8 cellular contexts compared by ENCODE assay signal in the genomic region with DNA sequence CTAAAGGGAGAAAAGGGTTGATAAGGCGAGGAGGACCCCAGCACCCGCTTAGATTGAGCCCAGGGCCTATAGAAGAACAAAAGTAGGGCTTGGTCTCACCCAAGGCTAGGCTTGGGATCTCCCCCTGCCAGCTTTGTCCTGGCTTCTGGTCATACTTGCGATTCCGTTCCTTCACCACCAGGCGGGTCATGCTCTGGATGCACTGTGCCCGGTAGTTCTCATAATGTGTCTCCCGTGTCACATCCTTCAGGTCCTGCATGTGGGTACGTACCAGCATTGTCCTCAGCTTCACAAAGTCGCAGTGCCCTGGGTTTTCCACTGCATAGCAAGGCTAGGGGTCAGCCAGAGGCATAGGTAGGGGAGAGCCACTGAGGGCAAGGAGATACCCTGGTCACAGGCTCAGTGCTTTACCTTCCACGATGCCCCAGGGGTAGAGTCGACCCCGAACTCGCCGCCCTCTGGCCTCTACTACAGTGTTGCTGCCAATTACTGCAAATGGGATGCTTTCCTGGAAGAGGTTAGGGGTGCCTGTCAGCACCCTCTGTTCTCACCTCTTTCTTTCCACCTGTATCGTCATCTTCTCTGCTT. TPM values are rescaled to one million over a fixed set of nuclear protein-coding genes. Genes with fewer than 3 reads are reported as not detected.
DNase-seq lines count a peak whose midpoint lies in the region; ATAC-seq and TF ChIP-seq lines count a peak whose summit lies in the region.

No MANE protein-coding gene starts in this region.

- H3K36me3 ChIP-seq in brain microvascular endothelial cell (replicated peaks) (no peaks in the 10 kb centered on the region), parathyroid adenoma (ENCODE audit: control insufficient read depth, insufficient read depth, low read length) (no peaks in the 10 kb centered on the region)

- no peak overlapping the region for H2AFZ ChIP-seq in parathyroid adenoma

- no peak overlapping the region for H3K27ac ChIP-seq in brain microvascular endothelial cell
- H3K27ac ChIP-seq in parathyroid adenoma = no peak overlapping the region

- in situ Hi-C loops in brain microvascular endothelial cell (cut with HindIII; ENCODE audit: low pct_ligation_motif_present, low sequenced_read_pairs) = no loop called here

- H3K36me3 Mint-ChIP-seq in immature natural killer cell = peaks cover 0 to 4% (median 3%) of the 10 kb centered on the region in 3 donors

- peak; percentile 77 for TF ChIP-seq CTCF in brain microvascular endothelial cell (IDR thresholded peaks at IDR 0.05; ENCODE audit: low read depth, low read length, missing control alignments)
- TF ChIP-seq CTCF in parathyroid adenoma (IDR thresholded peaks at IDR 0.05) = peak; percentile 11

- ATAC-seq in GM18867 (IDR thresholded peaks at IDR 0.05; ENCODE audit: unreplicated experiment) (no peak), HG02571 (IDR thresholded peaks at IDR 0.05; ENCODE audit: unreplicated experiment) (no peak)

- H3K9me3 ChIP-seq in parathyroid adenoma (ENCODE audit: control insufficient read depth, low read length) = no peaks in the 10 kb centered on the region

- no peak overlapping the region for H3K4me3 Mint-ChIP-seq in immature natural killer cell

- H3K9ac ChIP-seq in parathyroid adenoma = no peak overlapping the region

- H3K27ac Mint-ChIP-seq in immature natural killer cell = peak overlapping the region in 2 of 6 donors; percentile 19 to 35

- no peaks in the 10 kb centered on the region for H3K9me3 Mint-ChIP-seq in immature natural killer cell

- peak; percentile 23 for DNase-seq in NCI-H748 (lab: John Stamatoyannopoulos, UW; ENCODE audit: unreplicated experiment)
- DNase-seq in NCI-H748 treated with DMSO at 0.1 percent for 48 hours (lab: John Stamatoyannopoulos, UW) = no peak
- DNase-seq in M059J (ENCODE audit: low read depth) = peak; percentile 11
- DNase-seq in brain microvascular endothelial cell = no peak
- DNase-seq in immature natural killer cell = no peak

- peaks cover 11 to 20% (median 18%) of the 10 kb centered on the region in 3 donors for H3K27me3 Mint-ChIP-seq in immature natural killer cell (ENCODE audit: low read depth in 3 of 3)

- H3K4me3 ChIP-seq in brain microvascular endothelial cell (ENCODE audit: low read depth, low read length) (no peak overlapping the region), parathyroid adenoma (ENCODE audit: low read depth, low read length) (no peak overlapping the region)

- peaks cover 7% of the 10 kb centered on the region for H3K4me1 ChIP-seq in parathyroid adenoma

- no peak overlapping the region for H3K4me2 ChIP-seq in parathyroid adenoma (ENCODE audit: low read length)

- no peaks in the 10 kb centered on the region for H3K79me2 ChIP-seq in parathyroid adenoma

- H3K4me1 Mint-ChIP-seq in immature natural killer cell = peaks cover 21 to 35% of the 10 kb centered on the region in 2 donors

- H3K27me3 ChIP-seq in brain microvascular endothelial cell (replicated peaks) (no peaks in the 10 kb centered on the region), parathyroid adenoma (ENCODE audit: control insufficient read depth, insufficient read depth, low read length) (no peaks in the 10 kb centered on the region)

RNA-seq across cellular contexts. Expression of gene MTMR4, which starts 6.5 kb away (rescaled TPM):
- 24.4 and 32.5 TPM in 2 replicates for total RNA-seq in M059J (2014; rRNA removed; shearing (Covaris generic))
- polyA plus RNA-seq in immature natural killer cell = 10 to 100 TPM in 2 of 3 donors, 1 to 10 TPM in 1; 9.3 to 24.2 (median 20.5) TPM

RNA-seq across cellular contexts. Expression of gene HSF5, which starts 32.7 kb away (rescaled TPM):
- total RNA-seq in M059J (2014; rRNA removed; shearing (Covaris generic)) = not detected in 2 replicates
- under 1 TPM in 1 of 3 donors, not detected in 2; 0.16 TPM for polyA plus RNA-seq in immature natural killer cell

Comparison
In these comparisons a context has a peak if more than half of its experiments do, and no peak if none do; other contexts are left out.
1. DNase-seq: peak in NCI-H748 (single experiment) and M059J (single experiment); none in NCI-H748 treated with DMSO at 0.1 percent for 48 hours (single experiment), brain microvascular endothelial cell (single experiment) and immature natural killer cell (0 of 3).